ENCODE assay signal across 6 cellular contexts in genomic region chr14:105545676-105546075, GRCh38. TPM values are rescaled to one million over a fixed set of nuclear protein-coding genes. Genes with fewer than 3 reads are reported as not detected.
DNase-seq lines count a peak whose midpoint lies in the region; ATAC-seq, FAIRE-seq and TF ChIP-seq lines count a peak whose summit lies in the region.
"Not testable (repeated sequence)": the region's sequence is repeated elsewhere in the genome, so short reads cannot be mapped to it uniquely, and the experiment has no call there.
"Had no signal": no experiment of that assay in that cellular context is flagged by ENCODE, and none has a peak within 500 bp of the region (broad histone marks: within the 10 kb centered on the region; RNA-seq: fewer than 3 reads in every experiment).

No MANE protein-coding gene starts in this region.

- POLR2A ChIA-PET in PC-9 (lab: Charles Lee; ENCODE audit: unreplicated experiment); HepG2 (lab: Yijun Ruan, JAX): not testable (repeated sequence)

- not testable (repeated sequence) for BruUV-seq in PC-9 (replicated peaks; lab: Mats Ljungman, UMichigan); HepG2 (replicated peaks; lab: Mats Ljungman, UMichigan)

- not testable (repeated sequence) for H3K79me2 ChIP-seq in PC-9 (ENCODE audit: low read depth); HepG2 (ENCODE audit: insufficient read depth, low read length)

- not testable (repeated sequence) for H3K9ac ChIP-seq in BLaER1; HepG2 (ENCODE audit: insufficient read depth, low read depth, low read length)

- 0 out of 2 replicates have a peak overlapping the region, but pooled peaks have one; percentile 17 for H3K4me2 ChIP-seq in BLaER1
- H3K4me2 ChIP-seq in PC-9: peak overlapping the region; percentile 38; the same call in 1 of the 2 replicates
- H3K4me2 ChIP-seq in HepG2 (ENCODE audit: low read depth, low read length): peak overlapping the region; percentile 27; the same call in 1 of the 2 replicates

- H3K27me3 ChIP-seq in BLaER1, upper lobe of right lung: not testable (repeated sequence)
- H3K27me3 ChIP-seq in PC-9 (ENCODE audit: insufficient read depth, low read depth) (peaks cover 61% of the 10 kb centered on the region), HepG2 (ENCODE audit: control insufficient read depth in 1 of 2, insufficient read depth in 2 of 2, low read length in 2 of 2) (peaks cover 5 to 42% of the 10 kb centered on the region in 2 experiments)

- not testable (repeated sequence) for DNase-seq in PC-9; HepG2 (ENCODE audit: low spot score)
- DNase-seq in upper lobe of right lung: peak; percentile 11

- peaks cover 11% of the 10 kb centered on the region for H3K4me1 ChIP-seq in BLaER1
- H3K4me1 ChIP-seq in PC-9 (replicated peaks; ENCODE audit: insufficient read depth); HepG2 (ENCODE audit: insufficient read depth, low read length); upper lobe of right lung: not testable (repeated sequence)

- not testable (repeated sequence) for TF ChIP-seq EP300 in HepG2 (IDR thresholded peaks at IDR 0.05; ENCODE audit: low read depth in 2 of 2, low read length in 2 of 2); HepG2 (CRISPR knock-in tag; IDR thresholded peaks at IDR 0.05; ENCODE audit: borderline replicate concordance)

- FAIRE-seq in HepG2 (lab: Jason Lieb, UNC): not testable (repeated sequence)

- not testable (repeated sequence) for H4K20me1 ChIP-seq in BLaER1; PC-9 (ENCODE audit: insufficient read depth); HepG2 (ENCODE audit: insufficient read depth, low read length)

- H3K9me2 ChIP-seq in PC-9 (ENCODE audit: insufficient read depth): not testable (repeated sequence)

- not testable (repeated sequence) for H2AFZ ChIP-seq in PC-9; HepG2 (ENCODE audit: low read length)

- TF ChIP-seq POLR2A in HepG2 (IDR thresholded peaks at IDR 0.05; ENCODE audit: insufficient read depth in 1 of 2, low read depth in 2 of 2, low read length in 2 of 2): not testable (repeated sequence)

- 0% methylated on average over 1 of the region's 1 CpG for WGBS in HepG2 (ENCODE audit: low lambda C conversion rate)

- H3K27ac ChIP-seq in BLaER1; PC-9; HepG2 (ENCODE audit: extremely low read length, insufficient read depth, low read length); upper lobe of right lung: not testable (repeated sequence)

- not testable (repeated sequence) for TF ChIP-seq RAD21 in HepG2 (CRISPR knock-in tag; IDR thresholded peaks at IDR 0.05)

- in situ Hi-C loops in HepG2 (cut with HindIII; ENCODE audit: extremely low pct_ligation_motif_present, low pct_unique_long_range_greater_than_20kb): not testable (repeated sequence)

- CTCF ChIA-PET in PC-9 (lab: Charles Lee); HepG2 (lab: Yijun Ruan, JAX; ENCODE audit: low intra/inter-chr PET ratio, low total read pairs): not testable (repeated sequence)

- not testable (repeated sequence) for H3K4me3 ChIP-seq in BLaER1; PC-9; HepG2 (replicated peaks in 1 of 3; ENCODE audit: insufficient read depth in 1 of 3, low read depth in 2 of 3, low read length in 3 of 3); upper lobe of right lung

- not testable (repeated sequence) for ATAC-seq in HepG2, upper lobe of right lung

- H3F3A ChIP-seq in PC-9 (ENCODE audit: insufficient read depth, low read depth): not testable (repeated sequence)

- intact Hi-C loops in PC-9 (cut with micrococcal nuclease; ENCODE audit: unreplicated experiment); HepG2 (cut with micrococcal nuclease; ENCODE audit: unreplicated experiment); upper lobe of right lung (cut with DNase I): not testable (repeated sequence)

- peaks cover 51% of the 10 kb centered on the region for H3K9me3 ChIP-seq in BLaER1
- H3K9me3 ChIP-seq in PC-9 (ENCODE audit: insufficient read depth, low read depth); HepG2 (ENCODE audit: low read length); upper lobe of right lung: not testable (repeated sequence)

- not testable (repeated sequence) for TF ChIP-seq CTCF in PC-9 (conservative IDR thresholded peaks at IDR 0.05); HepG2 (CRISPR knock-in tag; IDR thresholded peaks at IDR 0.05); upper lobe of right lung (IDR thresholded peaks at IDR 0.05)

- not testable (repeated sequence) for H3K36me3 ChIP-seq in BLaER1; PC-9 (ENCODE audit: low read depth); HepG2 (replicated peaks in 1 of 2; ENCODE audit: control insufficient read depth in 1 of 2, insufficient read depth in 2 of 2, low read length in 2 of 2); upper lobe of right lung

RNA-seq across cellular contexts. Expression of gene TMEM121, which starts 19.3 kb away (rescaled TPM):
- total RNA-seq in PC-9 (2021): 1.0 and 1.1 TPM in 2 replicates
- total RNA-seq in HepG2 (2016; rRNA removed; fragmentation: Illumina TruSeq; extraction: Trizol): 10.8 and 19.0 TPM in 2 replicates
- total RNA-seq in HepG2 (2016; cell fraction: cytosol; rRNA removed; fragmentation: Illumina TruSeq; extraction: Trizol; ENCODE audit: low read depth): 11.9 and 15.2 TPM in 2 replicates
- 12.1 and 17.9 TPM in 2 replicates for total RNA-seq in HepG2 (2016; cell fraction: insoluble cytoplasmic fraction; rRNA removed; fragmentation: Illumina TruSeq; extraction: Trizol)
- 21.1 and 26.4 TPM in 2 replicates for total RNA-seq in HepG2 (2016; cell fraction: membrane; rRNA removed; fragmentation: Illumina TruSeq; extraction: Trizol)
- total RNA-seq in HepG2 (2016; cell fraction: nucleus; rRNA removed; fragmentation: Illumina TruSeq; extraction: Trizol): 8.8 and 9.1 TPM in 2 replicates
- polyA plus RNA-seq in HepG2 (2011; rRNA removed): 6.6 and 10.9 TPM in 2 replicates
- 11.8 and 25.5 TPM in 2 replicates for polyA plus RNA-seq in HepG2 (2011; cell fraction: cytosol; rRNA removed)
- 16.5 and 16.6 TPM in 2 replicates for polyA plus RNA-seq in HepG2 (2011; cell fraction: nucleus; rRNA removed)
- 4.0 and 4.3 TPM in 2 replicates for polyA plus RNA-seq in HepG2 (2012)
- polyA plus RNA-seq in HepG2 (2016; cell fraction: cytosol; fragmentation: Illumina TruSeq; extraction: Trizol; ENCODE audit: low read depth): 8.8 and 9.5 TPM in 2 replicates
- 8.7 and 9.4 TPM in 2 replicates for polyA plus RNA-seq in HepG2 (2016; cell fraction: insoluble cytoplasmic fraction; fragmentation: Illumina TruSeq; extraction: Trizol; ENCODE audit: low read depth)
- 13.5 TPM in 2 replicates for polyA plus RNA-seq in HepG2 (2016; cell fraction: membrane; fragmentation: Illumina TruSeq; extraction: Trizol; ENCODE audit: low read depth)
- polyA plus RNA-seq in HepG2 (2016; cell fraction: nucleus; fragmentation: Illumina TruSeq; extraction: Trizol; ENCODE audit: insufficient read depth, low read depth): 12.3 and 13.5 TPM in 2 replicates
- polyA minus RNA-seq in HepG2 (2011; rRNA and poly(A)+ RNA removed; ENCODE audit: low replicate concordance): 0.82 and 39.5 TPM in 2 replicates
- 12.8 and 13.8 TPM in 2 replicates for polyA minus RNA-seq in HepG2 (2011; cell fraction: cytosol; rRNA and poly(A)+ RNA removed)
- polyA minus RNA-seq in HepG2 (2011; cell fraction: nucleus; rRNA and poly(A)+ RNA removed): 4.1 and 4.5 TPM in 2 replicates
- 1.5 TPM for total RNA-seq in upper lobe of right lung
- total RNA-seq: Caco-2 had no signal

RNA-seq across cellular contexts. Expression of gene TEDC1, which starts 54.6 kb away (rescaled TPM):
- 21.2 and 31.9 TPM in 2 replicates for total RNA-seq in PC-9 (2021)
- total RNA-seq in HepG2 (2016; rRNA removed; fragmentation: Illumina TruSeq; extraction: Trizol): 20.7 and 27.4 TPM in 2 replicates
- total RNA-seq in HepG2 (2016; cell fraction: cytosol; rRNA removed; fragmentation: Illumina TruSeq; extraction: Trizol; ENCODE audit: low read depth): 9.2 and 10.3 TPM in 2 replicates
- total RNA-seq in HepG2 (2016; cell fraction: insoluble cytoplasmic fraction; rRNA removed; fragmentation: Illumina TruSeq; extraction: Trizol): 21.2 and 28.4 TPM in 2 replicates
- 12.9 and 13.8 TPM in 2 replicates for total RNA-seq in HepG2 (2016; cell fraction: membrane; rRNA removed; fragmentation: Illumina TruSeq; extraction: Trizol)
- 15.9 and 16.8 TPM in 2 replicates for total RNA-seq in HepG2 (2016; cell fraction: nucleus; rRNA removed; fragmentation: Illumina TruSeq; extraction: Trizol)
- polyA plus RNA-seq in HepG2 (2011; rRNA removed): 5.7 and 7.3 TPM in 2 replicates
- 4.1 and 10.9 TPM in 2 replicates for polyA plus RNA-seq in HepG2 (2011; cell fraction: cytosol; rRNA removed)
- 20.8 and 27.4 TPM in 2 replicates for polyA plus RNA-seq in HepG2 (2011; cell fraction: nucleus; rRNA removed)
- 4.5 and 5.0 TPM in 2 replicates for polyA plus RNA-seq in HepG2 (2012)
- 5.8 and 6.5 TPM in 2 replicates for polyA plus RNA-seq in HepG2 (2016; cell fraction: cytosol; fragmentation: Illumina TruSeq; extraction: Trizol; ENCODE audit: low read depth)
- 20.9 and 21.6 TPM in 2 replicates for polyA plus RNA-seq in HepG2 (2016; cell fraction: insoluble cytoplasmic fraction; fragmentation: Illumina TruSeq; extraction: Trizol; ENCODE audit: low read depth)
- 9.6 and 10.0 TPM in 2 replicates for polyA plus RNA-seq in HepG2 (2016; cell fraction: membrane; fragmentation: Illumina TruSeq; extraction: Trizol; ENCODE audit: low read depth)
- polyA plus RNA-seq in HepG2 (2016; cell fraction: nucleus; fragmentation: Illumina TruSeq; extraction: Trizol; ENCODE audit: insufficient read depth, low read depth): 36.1 and 37.5 TPM in 2 replicates
- polyA minus RNA-seq in HepG2 (2011; rRNA and poly(A)+ RNA removed; ENCODE audit: low replicate concordance): 12.1 and 23.1 TPM in 2 replicates
- 2.8 and 5.5 TPM in 2 replicates for polyA minus RNA-seq in HepG2 (2011; cell fraction: cytosol; rRNA and poly(A)+ RNA removed)
- polyA minus RNA-seq in HepG2 (2011; cell fraction: nucleus; rRNA and poly(A)+ RNA removed): 7.3 and 9.0 TPM in 2 replicates
- total RNA-seq in upper lobe of right lung: 7.9 TPM

RNA-seq across cellular contexts. Expression of gene CRIP1, which starts 59.0 kb away (rescaled TPM):
- total RNA-seq in PC-9 (2021): 296 and 374 TPM in 2 replicates
- total RNA-seq in HepG2 (2016; rRNA removed; fragmentation: Illumina TruSeq; extraction: Trizol): 53.9 and 59.7 TPM in 2 replicates
- total RNA-seq in HepG2 (2016; cell fraction: cytosol; rRNA removed; fragmentation: Illumina TruSeq; extraction: Trizol; ENCODE audit: low read depth): 18.2 and 27.4 TPM in 2 replicates
- total RNA-seq in HepG2 (2016; cell fraction: insoluble cytoplasmic fraction; rRNA removed; fragmentation: Illumina TruSeq; extraction: Trizol): 53.1 and 55.2 TPM in 2 replicates
- total RNA-seq in HepG2 (2016; cell fraction: membrane; rRNA removed; fragmentation: Illumina TruSeq; extraction: Trizol): 23.1 and 27.8 TPM in 2 replicates
- 25.3 and 26.5 TPM in 2 replicates for total RNA-seq in HepG2 (2016; cell fraction: nucleus; rRNA removed; fragmentation: Illumina TruSeq; extraction: Trizol)
- polyA plus RNA-seq in HepG2 (2011; rRNA removed): 59.5 and 62.2 TPM in 2 replicates
- 27.8 and 82.6 TPM in 2 replicates for polyA plus RNA-seq in HepG2 (2011; cell fraction: cytosol; rRNA removed)
- 47.3 and 55.5 TPM in 2 replicates for polyA plus RNA-seq in HepG2 (2011; cell fraction: nucleus; rRNA removed)
- polyA plus RNA-seq in HepG2 (2012): 46.4 and 49.2 TPM in 2 replicates
- 85.4 and 115 TPM in 2 replicates for polyA plus RNA-seq in HepG2 (2016; cell fraction: cytosol; fragmentation: Illumina TruSeq; extraction: Trizol; ENCODE audit: low read depth)
- polyA plus RNA-seq in HepG2 (2016; cell fraction: insoluble cytoplasmic fraction; fragmentation: Illumina TruSeq; extraction: Trizol; ENCODE audit: low read depth): 142 and 159 TPM in 2 replicates
- 67.3 and 82.2 TPM in 2 replicates for polyA plus RNA-seq in HepG2 (2016; cell fraction: membrane; fragmentation: Illumina TruSeq; extraction: Trizol; ENCODE audit: low read depth)
- 136 and 137 TPM in 2 replicates for polyA plus RNA-seq in HepG2 (2016; cell fraction: nucleus; fragmentation: Illumina TruSeq; extraction: Trizol; ENCODE audit: insufficient read depth, low read depth)
- polyA minus RNA-seq in HepG2 (2011; rRNA and poly(A)+ RNA removed; ENCODE audit: low replicate concordance): 24.8 and 136 TPM in 2 replicates
- 20.6 and 28.4 TPM in 2 replicates for polyA minus RNA-seq in HepG2 (2011; cell fraction: cytosol; rRNA and poly(A)+ RNA removed)
- 4.7 and 11.8 TPM in 2 replicates for polyA minus RNA-seq in HepG2 (2011; cell fraction: nucleus; rRNA and poly(A)+ RNA removed)
- 96.2 TPM for total RNA-seq in upper lobe of right lung
- total RNA-seq: A172 had no signal
